ENCODE assay signal across 23 cellular contexts in genomic region chr1:221223281-221223680, GRCh38.
"Had no signal": no experiment of that assay in that cellular context is flagged by ENCODE, and none has a peak within 500 bp of the region (broad histone marks: within the 10 kb centered on the region; RNA-seq: fewer than 3 reads in every experiment).

No MANE protein-coding gene starts in this region.

- DNase-seq: KG1, MM.1S, NCI-H1092 treated with DMSO at 0.1 percent for 48 hours, NCI-H1417 treated with DMSO at 0.1 percent for 48 hours, NCI-H146, NCI-H187, NCI-H2029, NCI-H2081 treated with DMSO at 0.1 percent for 48 hours, NCI-H2171, NCI-H226, NCI-H446, NCI-H510A, NCI-H524 treated with DMSO at 0.1 percent for 48 hours, NCI-H69, NCI-H774, Right ventricle myocardium superior, RPMI8226, SIG-M5, T-helper 1 cell had no signal

- H3K4me1 ChIP-seq: SJSA1 had no signal

- H3K36me3 ChIP-seq: SJSA1 had no signal

- FAIRE-seq: HTR-8/SVneo had no signal

- H3K27me3 ChIP-seq: SJSA1 had no signal

- H3K27ac ChIP-seq: HL-60, SJSA1, SK-N-MC had no signal

- H3K4me3 ChIP-seq: SJSA1, SK-N-MC had no signal

- H3K9me3 ChIP-seq: SJSA1 had no signal
